Comparison of ENCODE assay signal across 22 cellular contexts in genomic region chr17:30534938-30535921, GRCh38.
"Had no signal": no experiment of that assay in that cellular context is flagged by ENCODE, and none has a peak within 500 bp of the region (broad histone marks: within the 10 kb centered on the region; RNA-seq: fewer than 3 reads in every experiment).

No MANE protein-coding gene starts in this region.

- H3K27ac ChIP-seq: colonic mucosa, esophagus squamous epithelium, gastroesophageal sphincter, parathyroid adenoma, prostate gland, spleen, stomach, thoracic aorta, transverse colon had no signal

- H3K4me3 ChIP-seq: colonic mucosa, esophagus squamous epithelium, gastroesophageal sphincter, prostate gland, spleen, stomach, thoracic aorta, transverse colon had no signal

- H3K4me1 Mint-ChIP-seq: naive B cell, nephron had no signal

- H3K4me3 Mint-ChIP-seq: naive B cell, nephron had no signal

- FAIRE-seq: keratinocyte had no signal

- ATAC-seq: gastroesophageal sphincter, sciatic nerve had no signal

- H3K9me3 Mint-ChIP-seq: nephron had no signal

- H3K27me3 Mint-ChIP-seq: naive B cell had no signal

- H3K9me3 ChIP-seq: colonic mucosa, esophagus squamous epithelium, gastroesophageal sphincter, prostate gland, spleen, stomach, thoracic aorta, transverse colon had no signal

- H3K36me3 Mint-ChIP-seq: naive B cell had no signal

- H3K4me1 ChIP-seq: colonic mucosa, esophagus squamous epithelium, gastroesophageal sphincter, parathyroid adenoma, prostate gland, spleen, stomach, transverse colon had no signal

- H3K27ac Mint-ChIP-seq: nephron had no signal

- DNase-seq: colonic mucosa; dermis blood vessel endothelial cell; esophagus squamous epithelium; foreskin fibroblast; glutamatergic neuron; mesendoderm; naive B cell; spleen; stimulated activated CD4-positive, alpha-beta T cell treated with anti-CD3 and anti-CD28 coated beads, Interleukin-15, amount 100 ng/mL, for 24 hours; stimulated activated CD4-positive, alpha-beta T cell treated with anti-CD3 and anti-CD28 coated beads, Interleukin-1b, Interleukin-23, amount 100 ng/mL, for 48 hours; stimulated activated CD4-positive, alpha-beta T cell treated with anti-CD3 and anti-CD28 coated beads, Interleukin-4, amount 100 ng/mL, for 24 hours; stimulated activated naive CD4-positive, alpha-beta T cell; stomach; substantia nigra; transverse colon had no signal
